16 cellular contexts compared by ENCODE assay signal in the genomic region with DNA sequence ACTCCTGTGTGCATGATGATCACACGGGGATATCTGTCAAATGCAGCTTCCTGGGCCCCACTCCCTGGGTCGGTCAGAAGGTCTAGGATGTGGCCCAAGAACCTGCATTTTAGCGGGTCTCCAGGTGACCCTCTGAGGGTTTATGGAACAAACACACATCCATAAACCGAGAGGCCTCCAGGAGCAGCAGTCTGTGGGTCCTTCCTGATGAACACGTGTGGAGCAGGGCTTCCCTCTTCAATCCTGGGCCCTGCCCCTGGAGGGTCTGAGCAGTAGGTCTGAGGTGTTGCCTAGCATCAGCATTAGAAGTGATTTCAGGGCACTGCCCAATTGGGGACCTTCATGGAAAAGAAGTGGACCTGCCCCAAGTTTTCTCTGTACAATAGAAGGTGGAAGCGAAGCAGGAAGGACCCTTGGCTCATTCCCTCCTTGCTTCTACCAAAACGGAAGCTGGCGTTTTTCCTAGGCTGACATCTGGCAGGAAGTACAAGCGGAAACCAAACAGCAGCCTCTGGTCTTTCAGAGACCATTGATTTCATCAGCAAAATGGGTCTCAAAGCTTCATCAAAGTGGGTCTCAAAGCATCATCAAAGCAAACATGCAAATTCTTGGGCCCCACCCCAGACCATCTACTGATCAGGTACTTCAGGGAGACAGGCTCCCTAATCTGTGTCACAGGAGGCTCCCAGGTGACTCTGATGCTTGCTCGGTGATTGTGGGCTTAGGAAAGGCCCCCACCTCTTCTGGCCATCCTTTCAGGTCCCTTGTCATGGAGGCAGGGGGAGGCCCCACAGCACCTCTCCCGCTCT. TPM values are rescaled to one million over a fixed set of nuclear protein-coding genes. Genes with fewer than 3 reads are reported as not detected.
A peak's percentile ranks its signal among the peaks of the same experiment; 100 is the strongest.
DNase-seq lines count a peak whose midpoint lies in the region; ATAC-seq and TF ChIP-seq lines count a peak whose summit lies in the region.
"Had no signal": no experiment of that assay in that cellular context is flagged by ENCODE, and none has a peak within 500 bp of the region (broad histone marks: within the 10 kb centered on the region; RNA-seq: fewer than 3 reads in every experiment).

No MANE protein-coding gene starts in this region.

- H3K4me1 Mint-ChIP-seq in activated T-helper 1 cell treated with anti-CD3 and anti-CD28 coated beads, Interleukin-12 subunit alpha, Interleukin-12 subunit beta, Interleukin-2, Interleukin-4 antibody, amounts not matched to agents 30 ng/mL and 10 ng/mL and 1 ng/mL, durations not matched to agents 14 hours and 24 hours and 36 hours (ENCODE audit: low read depth): peaks cover 9% of the 10 kb centered on the region

- H3K4me2 ChIP-seq in neuronal stem cell (ENCODE audit: insufficient read depth, low read length, poor library complexity, severe bottlenecking): no peak overlapping the region

- no peak overlapping the region for H4K8ac ChIP-seq in neuronal stem cell (ENCODE audit: low read depth, low read length)

- H3K79me1 ChIP-seq in neuronal stem cell (ENCODE audit: low read depth, low read length): no peaks in the 10 kb centered on the region

- H3K18ac ChIP-seq in neuronal stem cell (ENCODE audit: low read length): no peak overlapping the region

- BruUV-seq in Panc1 (replicated peaks; lab: Mats Ljungman, UMichigan): no TSS peak

- no peak for TF ChIP-seq CTCF in Panc1 (IDR thresholded peaks at IDR 0.05)

- H3K27me3 Mint-ChIP-seq in activated T-helper 1 cell treated with anti-CD3 and anti-CD28 coated beads, Interleukin-12 subunit alpha, Interleukin-12 subunit beta, Interleukin-2, Interleukin-4 antibody, amounts not matched to agents 30 ng/mL and 10 ng/mL and 1 ng/mL, durations not matched to agents 14 hours and 24 hours and 36 hours (ENCODE audit: insufficient read depth): peaks cover 2% of the 10 kb centered on the region

- no peak overlapping the region for H3K27ac Mint-ChIP-seq in activated T-helper 1 cell treated with anti-CD3 and anti-CD28 coated beads, Interleukin-12 subunit alpha, Interleukin-12 subunit beta, Interleukin-2, Interleukin-4 antibody, amounts not matched to agents 30 ng/mL and 10 ng/mL and 1 ng/mL, durations not matched to agents 14 hours and 24 hours and 36 hours
- H3K27ac Mint-ChIP-seq: WTC11 had no signal

- H3K9me3 ChIP-seq in Panc1 (ENCODE audit: control insufficient read depth, insufficient read depth, low read depth, low read length): no peaks in the 10 kb centered on the region
- H3K9me3 ChIP-seq in neuronal stem cell (replicated peaks in 1 of 2; ENCODE audit: control insufficient read depth in 2 of 2, insufficient read depth in 1 of 2, low read depth in 1 of 2, low read length in 2 of 2): no peaks in the 10 kb centered on the region

- H3K36me3 Mint-ChIP-seq in activated T-helper 1 cell treated with anti-CD3 and anti-CD28 coated beads, Interleukin-12 subunit alpha, Interleukin-12 subunit beta, Interleukin-2, Interleukin-4 antibody, amounts not matched to agents 30 ng/mL and 10 ng/mL and 1 ng/mL, durations not matched to agents 14 hours and 24 hours and 36 hours (ENCODE audit: low read depth): peaks cover 5% of the 10 kb centered on the region

- in situ Hi-C loops in Panc1 (cut with HindIII; ENCODE audit: low pct_unique_long_range_greater_than_20kb, low sequenced_read_pairs): no loop called here

- intact Hi-C loops in Panc1 (cut with micrococcal nuclease; ENCODE audit: unreplicated experiment): no loop called here
- intact Hi-C loops in activated T-helper 1 cell treated with anti-CD3 and anti-CD28 coated beads, Interleukin-12 subunit alpha, Interleukin-12 subunit beta, Interleukin-2, Interleukin-4 antibody, amounts not matched to agents 30 ng/mL and 10 ng/mL and 1 ng/mL, durations not matched to agents 14 hours and 24 hours and 36 hours (cut with micrococcal nuclease): no loop called here

- H3K9ac ChIP-seq in neuronal stem cell (ENCODE audit: low read depth, low read length, poor library complexity): no peak overlapping the region
- H3K9ac ChIP-seq: GM23248 had no signal

- POLR2A ChIA-PET in Panc1 (lab: Charles Lee): no interaction called here
- POLR2A ChIA-PET in HEK293T (lab: Yijun Ruan, JAX): no interaction called here

- H3K4ac ChIP-seq in neuronal stem cell (ENCODE audit: low read length): no peak overlapping the region

- H2AFZ ChIP-seq in neuronal stem cell (ENCODE audit: low read length): no peak overlapping the region
- H2AFZ ChIP-seq: GM23248 had no signal

- H2BK15ac ChIP-seq in neuronal stem cell (ENCODE audit: low read length): no peak overlapping the region

- DNase-seq in Panc1 (ENCODE audit: low read depth, low spot score): no peak
- no peak for DNase-seq in neuronal stem cell (ENCODE audit: low spot score)
- DNase-seq in CD1c-positive myeloid dendritic cell (ENCODE audit: extremely low spot score): no peak
- DNase-seq in EL: no peak
- DNase-seq in HEK293T (ENCODE audit: extremely low spot score): no peak
- no peak for DNase-seq in activated T-helper 1 cell treated with anti-CD3 and anti-CD28 coated beads, Interleukin-12 subunit alpha, Interleukin-12 subunit beta, Interleukin-2, Interleukin-4 antibody, amounts not matched to agents 30 ng/mL and 10 ng/mL and 1 ng/mL, durations not matched to agents 14 hours and 24 hours and 36 hours (ENCODE audit: low spot score)
- DNase-seq: activated T-cell treated with anti-CD3 and anti-CD28 coated beads for 4 hours, C1 segment of cervical spinal cord, foreskin fibroblast, GM23248, islet precursor cell, NCI-H1694 had no signal

- H3K27me3 ChIP-seq in Panc1 (ENCODE audit: control insufficient read depth, insufficient read depth, low read length) (no peaks in the 10 kb centered on the region), neuronal stem cell (ENCODE audit: control insufficient read depth in 3 of 3, insufficient read depth in 3 of 3, low read depth in 1 of 3, low read length in 3 of 3) (no peaks in the 10 kb centered on the region)

- H3K4me1 ChIP-seq in Panc1 (ENCODE audit: control insufficient read depth, insufficient read depth, low read length) (peaks cover 9% of the 10 kb centered on the region), neuronal stem cell (ENCODE audit: control insufficient read depth in 2 of 2, insufficient read depth in 1 of 2, low read depth in 1 of 2, low read length in 2 of 2) (no peaks in the 10 kb centered on the region)

- no peak overlapping the region for H3K4me3 ChIP-seq in Panc1 (ENCODE audit: low read depth in 2 of 2, low read length in 2 of 2)
- no peak overlapping the region for H3K4me3 ChIP-seq in neuronal stem cell (ENCODE audit: low read length in 2 of 2)
- H3K4me3 ChIP-seq: GM23248, K562 had no signal

- peak overlapping the region; percentile 34 for H3K23ac ChIP-seq in neuronal stem cell (ENCODE audit: low read depth, low read length, poor library complexity)

- CTCF ChIA-PET in Panc1 (lab: Charles Lee) (no interaction called here), HEK293T (lab: Yijun Ruan, JAX) (no interaction called here)

- ATAC-seq in GM18868 (IDR thresholded peaks at IDR 0.05; ENCODE audit: unreplicated experiment): peak; percentile 12
- peak; percentile 19 for ATAC-seq in HG02571 (IDR thresholded peaks at IDR 0.05; ENCODE audit: unreplicated experiment)
- no peak for ATAC-seq in Panc1
- ATAC-seq: K562, WTC11 had no signal

- no peak overlapping the region for H3K14ac ChIP-seq in neuronal stem cell (ENCODE audit: low read length)

- H2BK12ac ChIP-seq in neuronal stem cell (ENCODE audit: low read length): no peak overlapping the region

- no CpG with 5 or more reads among the region's 11 CpGs for WGBS in neuronal stem cell (ENCODE audit: extremely low coverage in 2 of 2, insufficient read length in 2 of 2, insufficient replicate concordance in 1 of 2), 2 donors

- H3K27ac ChIP-seq in Panc1 (ENCODE audit: low read length): peak overlapping the region; percentile 29; the same call in 1 of the 2 replicates
- H3K27ac ChIP-seq in neuronal stem cell (replicated peaks; ENCODE audit: low read length): no peak overlapping the region
- H3K27ac ChIP-seq: GM23248 had no signal

- H4K91ac ChIP-seq in neuronal stem cell (ENCODE audit: low read depth, low read length, poor library complexity): no peak overlapping the region

- no peak overlapping the region for H2AK5ac ChIP-seq in neuronal stem cell (ENCODE audit: low read depth, low read length)

- no peaks in the 10 kb centered on the region for H3K9me3 Mint-ChIP-seq in activated T-helper 1 cell treated with anti-CD3 and anti-CD28 coated beads, Interleukin-12 subunit alpha, Interleukin-12 subunit beta, Interleukin-2, Interleukin-4 antibody, amounts not matched to agents 30 ng/mL and 10 ng/mL and 1 ng/mL, durations not matched to agents 14 hours and 24 hours and 36 hours
- H3K9me3 Mint-ChIP-seq: WTC11 had no signal

- no peak overlapping the region for H2BK120ac ChIP-seq in neuronal stem cell (ENCODE audit: low read depth, low read length)

- H3K4me3 Mint-ChIP-seq in activated T-helper 1 cell treated with anti-CD3 and anti-CD28 coated beads, Interleukin-12 subunit alpha, Interleukin-12 subunit beta, Interleukin-2, Interleukin-4 antibody, amounts not matched to agents 30 ng/mL and 10 ng/mL and 1 ng/mL, durations not matched to agents 14 hours and 24 hours and 36 hours: no peak overlapping the region
- H3K4me3 Mint-ChIP-seq: WTC11 had no signal

- H2BK5ac ChIP-seq in neuronal stem cell (ENCODE audit: low read length): no peak overlapping the region

- H3K36me3 ChIP-seq in Panc1 (ENCODE audit: control insufficient read depth, insufficient read depth, low read length): no peaks in the 10 kb centered on the region
- H3K36me3 ChIP-seq in neuronal stem cell (replicated peaks in 1 of 2; ENCODE audit: control insufficient read depth in 2 of 2, insufficient read depth in 2 of 2, low read length in 2 of 2): peaks cover 4 to 14% of the 10 kb centered on the region in 2 donors

TF ChIP-seq in HEK293T, 16 proteins besides CTCF, POLR2A, EP300 and RAD21 (continues in another document):
- no peak for TF ChIP-seq HDGF (IDR thresholded peaks at IDR 0.05; ENCODE audit: borderline replicate concordance)
- TF ChIP-seq ZNF384 (IDR thresholded peaks at IDR 0.05): no peak
- TF ChIP-seq CTBP1 (IDR thresholded peaks at IDR 0.05; ENCODE audit: borderline replicate concordance): no peak
- no peak for TF ChIP-seq FOXM1 (IDR thresholded peaks at IDR 0.05; ENCODE audit: borderline replicate concordance)
- no peak for TF ChIP-seq FOXA1 (IDR thresholded peaks at IDR 0.05)
- no peak for TF ChIP-seq NFRKB (IDR thresholded peaks at IDR 0.05)
- no peak for TF ChIP-seq BHLHE40 (IDR thresholded peaks at IDR 0.05; ENCODE audit: borderline replicate concordance)
- no peak for TF ChIP-seq ELF4 (IDR thresholded peaks at IDR 0.05)
- TF ChIP-seq TARDBP (IDR thresholded peaks at IDR 0.05): no peak
- TF ChIP-seq LEF1 (IDR thresholded peaks at IDR 0.05; ENCODE audit: borderline replicate concordance): no peak
- no peak for TF ChIP-seq ARNT (IDR thresholded peaks at IDR 0.05)
- TF ChIP-seq L3MBTL2 (conservative IDR thresholded peaks at IDR 0.05): no peak

RNA-seq across cellular contexts. Expression of gene INO80C, which starts 30.7 kb away (rescaled TPM):
- 25.8 TPM for total RNA-seq in Panc1 (2021; ENCODE audit: unreplicated experiment)
- polyA plus RNA-seq in Panc1 (2012; ENCODE audit: insufficient read length): 24.1 TPM
- 29.9 TPM for polyA plus RNA-seq in neuronal stem cell (2013, experiment 1 of 2)
- polyA plus RNA-seq in neuronal stem cell (2013, experiment 2 of 2): 29.5 TPM
- 35.2 and 43.7 TPM in 2 replicates for total RNA-seq in activated T-helper 1 cell treated with anti-CD3 and anti-CD28 coated beads, Interleukin-12 subunit alpha, Interleukin-12 subunit beta, Interleukin-2, Interleukin-4 antibody, amounts not matched to agents 30 ng/mL and 10 ng/mL and 1 ng/mL, durations not matched to agents 14 hours and 24 hours and 36 hours
